In the genomic region with DNA sequence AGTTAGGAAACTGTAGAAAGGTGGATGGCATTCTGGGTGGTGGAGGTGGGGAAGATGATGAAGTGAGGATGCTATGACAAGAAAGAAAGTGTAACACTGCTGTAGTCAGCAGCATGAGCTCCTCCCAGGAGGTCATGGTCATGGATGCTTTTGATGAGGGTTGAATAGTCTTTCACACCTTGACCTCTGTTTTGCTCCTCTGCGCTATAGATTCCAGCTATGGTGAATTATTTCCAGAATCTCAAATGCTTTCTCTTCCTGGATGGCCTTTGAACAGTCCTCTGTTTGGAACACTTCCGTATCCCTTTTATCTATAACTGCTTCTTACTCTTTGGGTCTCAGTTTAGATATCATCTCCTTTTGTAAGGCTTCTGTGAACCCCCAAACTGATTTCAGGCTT, we compare ENCODE assay signal across 27 cellular contexts.
"Had no signal": no experiment of that assay in that cellular context is flagged by ENCODE, and none has a peak within 500 bp of the region (broad histone marks: within the 10 kb centered on the region; RNA-seq: fewer than 3 reads in every experiment).

No MANE protein-coding gene starts in this region.

- H3K27me3 ChIP-seq: colonic mucosa, esophagus squamous epithelium, gastrocnemius medialis, heart right ventricle, left lung had no signal

- H3K36me3 Mint-ChIP-seq: mesothelial cell of epicardium had no signal

- H3K27me3 Mint-ChIP-seq: dendritic cell treated with granulocyte-macrophage colony-stimulating factor and Interleukin-4, amounts not matched to agents 40 ng/mL and 50 ng/mL, for 4 days had no signal

- FAIRE-seq: endometrium, islet of Langerhans, keratinocyte had no signal

- H3K9me3 Mint-ChIP-seq: dendritic cell treated with granulocyte-macrophage colony-stimulating factor and Interleukin-4, amounts not matched to agents 40 ng/mL and 50 ng/mL, for 4 days; effector memory CD8-positive, alpha-beta T cell; endodermal cell; mesothelial cell of epicardium had no signal

- H3K4me3 ChIP-seq: colonic mucosa, esophagus squamous epithelium, gastrocnemius medialis, heart right ventricle, left lung, lower lobe of right lung, mucosa of descending colon had no signal

- ATAC-seq: effector memory CD8-positive, alpha-beta T cell; esophagus mucosa; gastrocnemius medialis; heart right ventricle; left cardiac atrium; left lung; left ventricle myocardium superior; lower lobe of right lung; mucosa of descending colon had no signal

- H3K36me3 ChIP-seq: colonic mucosa, esophagus squamous epithelium, gastrocnemius medialis, heart right ventricle, left lung, lower lobe of right lung had no signal

- H3K4me1 ChIP-seq: colonic mucosa, esophagus squamous epithelium, left lung, lower lobe of right lung had no signal

- H3K9me3 ChIP-seq: colonic mucosa, esophagus squamous epithelium, gastrocnemius medialis, heart right ventricle, left lung, lower lobe of right lung, mucosa of descending colon had no signal

- H3K27ac ChIP-seq: colonic mucosa, epithelial cell of prostate, esophagus squamous epithelium, gastrocnemius medialis, left lung, lower lobe of right lung had no signal

- H3K27ac Mint-ChIP-seq: dendritic cell treated with granulocyte-macrophage colony-stimulating factor and Interleukin-4, amounts not matched to agents 40 ng/mL and 50 ng/mL, for 4 days; effector memory CD8-positive, alpha-beta T cell; endodermal cell; mesothelial cell of epicardium had no signal

- H3K4me3 Mint-ChIP-seq: dendritic cell treated with granulocyte-macrophage colony-stimulating factor and Interleukin-4, amounts not matched to agents 40 ng/mL and 50 ng/mL, for 4 days; effector memory CD8-positive, alpha-beta T cell; endodermal cell; mesothelial cell of epicardium had no signal

- DNase-seq: colonic mucosa; cortex of kidney; effector CD8-positive, alpha-beta T cell; effector memory CD8-positive, alpha-beta T cell; endodermal cell; erythroblast; esophagus squamous epithelium; foreskin fibroblast; foreskin melanocyte; gastrocnemius medialis; glutamatergic neuron; head of caudate nucleus; heart right ventricle; hippocampal formation; left cardiac atrium; left lung; left ventricle myocardium superior; lower lobe of right lung; mesenchymal stem cell; mucosa of descending colon had no signal
